ENCODE assay signal across 19 cellular contexts in genomic region chr10:29067161-29067560, GRCh38.
DNase-seq lines count a peak whose midpoint lies in the region; FAIRE-seq and TF ChIP-seq lines count a peak whose summit lies in the region.
"Had no signal": no experiment of that assay in that cellular context is flagged by ENCODE, and none has a peak within 500 bp of the region (broad histone marks: within the 10 kb centered on the region; RNA-seq: fewer than 3 reads in every experiment).

No MANE protein-coding gene starts in this region.

- peak overlapping the region; percentile 78 for H3K27ac ChIP-seq in cardiac muscle cell
- H3K27ac ChIP-seq: ascending aorta, transverse colon had no signal

- no peaks in the 10 kb centered on the region for H3K36me3 ChIP-seq in cardiac muscle cell
- H3K36me3 ChIP-seq: ascending aorta, transverse colon had no signal

- H3K4me3 ChIP-seq in cardiac muscle cell (no peak overlapping the region), fibroblast of villous mesenchyme (ENCODE audit: low read depth, low read length) (no peak overlapping the region)
- H3K4me3 ChIP-seq: ascending aorta, transverse colon had no signal

- no peak for FAIRE-seq in RCC 7860 (lab: Jason Lieb, UNC)
- FAIRE-seq: islet of Langerhans had no signal

- DNase-seq in cardiac muscle cell (ENCODE audit: low read depth in 1 of 2, low spot score in 1 of 2) (peak; percentile 63 to 64), cardiac septum (ENCODE audit: low spot score) (no peak), amniotic epithelial cell (ENCODE audit: low read depth) (peak; percentile 57), fibroblast of villous mesenchyme (ENCODE audit: low read depth) (peak; percentile 12), 8988T (no peak), RCC 7860 (ENCODE audit: low spot score) (no peak)
- no peak for DNase-seq in stimulated activated CD4-positive, alpha-beta T cell treated with anti-CD3 and anti-CD28 coated beads, Interleukin-2, amount 100 ng/mL, for 24 hours
- no peak for DNase-seq in activated naive CD4-positive, alpha-beta T cell treated with anti-CD3 and anti-CD28 coated beads for 36 hours
- DNase-seq: activated gamma-delta T cell; CD4-positive, alpha-beta memory T cell; dermis blood vessel endothelial cell; DMS79 treated with DMSO at 0.1 percent for 48 hours; NCI-H1694; NCI-H524; stimulated activated naive B cell treated with anti-CD40 and anti-IgM and Interleukin-4, amounts not matched to agents 10 μg/mL and 1 μg/mL and 100 μg/mL, for 72 hours; transverse colon had no signal

- no peaks in the 10 kb centered on the region for H3K36me3 Mint-ChIP-seq in activated naive CD4-positive, alpha-beta T cell treated with anti-CD3 and anti-CD28 coated beads for 36 hours (ENCODE audit: low read depth)
- H3K36me3 Mint-ChIP-seq: CD4-positive, alpha-beta memory T cell; stimulated activated naive B cell treated with anti-CD40 and anti-IgM and Interleukin-4, amounts not matched to agents 10 μg/mL and 1 μg/mL and 100 μg/mL, for 72 hours had no signal

- no peaks in the 10 kb centered on the region for H3K9me3 ChIP-seq in cardiac muscle cell (ENCODE audit: low read depth)
- H3K9me3 ChIP-seq: ascending aorta, transverse colon had no signal

- peaks cover 7% of the 10 kb centered on the region for H3K27me3 Mint-ChIP-seq in activated naive CD4-positive, alpha-beta T cell treated with anti-CD3 and anti-CD28 coated beads for 36 hours (ENCODE audit: low read depth)

- peaks cover 45% of the 10 kb centered on the region for H3K4me1 ChIP-seq in cardiac muscle cell (ENCODE audit: low read depth)
- H3K4me1 ChIP-seq: ascending aorta, transverse colon had no signal

- no peak overlapping the region for H3K4me3 Mint-ChIP-seq in activated naive CD4-positive, alpha-beta T cell treated with anti-CD3 and anti-CD28 coated beads for 36 hours
- H3K4me3 Mint-ChIP-seq: CD4-positive, alpha-beta memory T cell; neural crest cell; stimulated activated naive B cell treated with anti-CD40 and anti-IgM and Interleukin-4, amounts not matched to agents 10 μg/mL and 1 μg/mL and 100 μg/mL, for 72 hours had no signal

- H3K27ac Mint-ChIP-seq in activated naive CD4-positive, alpha-beta T cell treated with anti-CD3 and anti-CD28 coated beads for 36 hours: no peak overlapping the region
- H3K27ac Mint-ChIP-seq: CD4-positive, alpha-beta memory T cell; stimulated activated naive B cell treated with anti-CD40 and anti-IgM and Interleukin-4, amounts not matched to agents 10 μg/mL and 1 μg/mL and 100 μg/mL, for 72 hours had no signal

- H3K4me1 Mint-ChIP-seq in activated naive CD4-positive, alpha-beta T cell treated with anti-CD3 and anti-CD28 coated beads for 36 hours (ENCODE audit: low read depth): no peaks in the 10 kb centered on the region
- H3K4me1 Mint-ChIP-seq: CD4-positive, alpha-beta memory T cell; stimulated activated naive B cell treated with anti-CD40 and anti-IgM and Interleukin-4, amounts not matched to agents 10 μg/mL and 1 μg/mL and 100 μg/mL, for 72 hours had no signal

- H3K9me3 Mint-ChIP-seq in activated naive CD4-positive, alpha-beta T cell treated with anti-CD3 and anti-CD28 coated beads for 36 hours: no peaks in the 10 kb centered on the region
- H3K9me3 Mint-ChIP-seq: CD4-positive, alpha-beta memory T cell; neural crest cell; stimulated activated naive B cell treated with anti-CD40 and anti-IgM and Interleukin-4, amounts not matched to agents 10 μg/mL and 1 μg/mL and 100 μg/mL, for 72 hours had no signal

- CTCF ChIA-PET in activated naive CD4-positive, alpha-beta T cell treated with anti-CD3 and anti-CD28 coated beads for 36 hours (lab: Charles Lee): no interaction called here

- intact Hi-C loops in cardiac septum (cut with DNase I): no loop called here
- intact Hi-C loops in activated naive CD4-positive, alpha-beta T cell treated with anti-CD3 and anti-CD28 coated beads for 36 hours (cut with micrococcal nuclease): no loop called here

- TF ChIP-seq CTCF in cardiac muscle cell (IDR thresholded peaks at IDR 0.05; ENCODE audit: low read depth, low read length) (no peak), fibroblast of villous mesenchyme (IDR thresholded peaks at IDR 0.05; ENCODE audit: insufficient read depth, low read depth, low read length) (no peak)

- H3K27me3 ChIP-seq in cardiac muscle cell: no peaks in the 10 kb centered on the region
- H3K27me3 ChIP-seq: ascending aorta, transverse colon had no signal

Comparison
In these comparisons a context has a peak if more than half of its experiments do, and no peak if none do; other contexts are left out.
1. DNase-seq: peak in cardiac muscle cell (2 of 2), amniotic epithelial cell (single experiment) and fibroblast of villous mesenchyme (single experiment); none in cardiac septum (single experiment), stimulated activated CD4-positive, alpha-beta T cell treated with anti-CD3 and anti-CD28 coated beads, Interleukin-2, amount 100 ng/mL, for 24 hours (0 of 2), 8988T (single experiment), RCC 7860 (single experiment) and activated naive CD4-positive, alpha-beta T cell treated with anti-CD3 and anti-CD28 coated beads for 36 hours (single experiment).